8 cellular contexts compared by ENCODE assay signal in genomic region chr15:62482715-62483429, GRCh38.
DNase-seq lines count a peak whose midpoint lies in the region; ATAC-seq, FAIRE-seq and TF ChIP-seq lines count a peak whose summit lies in the region.

No MANE protein-coding gene starts in this region.

- no peak overlapping the region for H3K27ac ChIP-seq in ascending aorta

- no peak for FAIRE-seq in frontal cortex (lab: Jason Lieb, UNC)

- no peaks in the 10 kb centered on the region for H3K9me3 ChIP-seq in ascending aorta

- H3K4me3 ChIP-seq in ascending aorta, result no peak overlapping the region

- no peak for TF ChIP-seq CTCF in ascending aorta (IDR thresholded peaks at IDR 0.05)

- intact Hi-C loops in ascending aorta (cut with DNase I), result no loop called here

- H3K36me3 ChIP-seq in ascending aorta, result no peaks in the 10 kb centered on the region

- H3K4me1 ChIP-seq in ascending aorta, result peaks cover 0 to 16% of the 10 kb centered on the region in 2 donors

- ATAC-seq in HG03354 (IDR thresholded peaks at IDR 0.05; ENCODE audit: poor library complexity, severe bottlenecking, unreplicated experiment), result peak; percentile 78

- DNase-seq in stimulated activated CD4-positive, alpha-beta T cell treated with anti-CD3 and anti-CD28 coated beads, Interleukin-2, amount 100 ng/mL, for 48 hours, result peak; percentile 3 to 5
- no peak for DNase-seq in stimulated activated CD4-positive, alpha-beta T cell treated with anti-CD3 and anti-CD28 coated beads, Interleukin-4, amount 100 ng/mL, for 1 hour
- DNase-seq in UCSD-AML1 (lab: John Stamatoyannopoulos, UW; ENCODE audit: unreplicated experiment) (peak; percentile 12), islet precursor cell (peak; percentile 91), DMS153 treated with DMSO at 0.1 percent for 48 hours (lab: John Stamatoyannopoulos, UW; ENCODE audit: unreplicated experiment) (no peak), frontal cortex (ENCODE audit: low spot score in 2 of 2) (no peak), ascending aorta (ENCODE audit: low spot score in 2 of 2) (no peak)

- no peaks in the 10 kb centered on the region for H3K27me3 ChIP-seq in ascending aorta

Comparison
In these comparisons a context has a peak if more than half of its experiments do, and no peak if none do; other contexts are left out.
1. DNase-seq: peak in stimulated activated CD4-positive, alpha-beta T cell treated with anti-CD3 and anti-CD28 coated beads, Interleukin-2, amount 100 ng/mL, for 48 hours (2 of 2), UCSD-AML1 (single experiment) and islet precursor cell (single experiment); none in stimulated activated CD4-positive, alpha-beta T cell treated with anti-CD3 and anti-CD28 coated beads, Interleukin-4, amount 100 ng/mL, for 1 hour (single experiment), DMS153 treated with DMSO at 0.1 percent for 48 hours (single experiment), frontal cortex (0 of 2) and ascending aorta (0 of 2).